8 cellular contexts compared by ENCODE assay signal in genomic region chr11:12109591-12110196, GRCh38. TPM values are rescaled to one million over a fixed set of nuclear protein-coding genes. Genes with fewer than 3 reads are reported as not detected.
DNase-seq lines count a peak whose midpoint lies in the region; ATAC-seq lines count a peak whose summit lies in the region.

No MANE protein-coding gene starts in this region.

- no peaks in the 10 kb centered on the region for H3K27me3 Mint-ChIP-seq in central memory CD8-positive, alpha-beta T cell

- peak overlapping the region; percentile 88 to 93 for H3K9ac ChIP-seq in mucosa of rectum (ENCODE audit: low read depth in 1 of 2, low read length in 2 of 2)

- peak overlapping the region; percentile 88 to 92 for H3K27ac ChIP-seq in mucosa of rectum (ENCODE audit: low read depth in 2 of 2, low read length in 2 of 2)

- no peaks in the 10 kb centered on the region for H3K9me3 Mint-ChIP-seq in central memory CD8-positive, alpha-beta T cell

- peaks cover 1% of the 10 kb centered on the region for H3K36me3 Mint-ChIP-seq in central memory CD8-positive, alpha-beta T cell (ENCODE audit: insufficient read depth)

- H3K27me3 ChIP-seq in mucosa of rectum (ENCODE audit: control insufficient read depth in 2 of 2, insufficient read depth in 2 of 2, low read length in 2 of 2) = no peaks in the 10 kb centered on the region

- H3K27ac Mint-ChIP-seq in central memory CD8-positive, alpha-beta T cell (ENCODE audit: low read depth) = peak overlapping the region; percentile 36

- H3K4me3 Mint-ChIP-seq in central memory CD8-positive, alpha-beta T cell = peak overlapping the region; percentile 77

- peak; percentile 49 for DNase-seq in stimulated activated CD4-positive, alpha-beta T cell treated with anti-CD3 and anti-CD28 coated beads, Interleukin-1b, Interleukin-23, amount 100 ng/mL, for 48 hours
- DNase-seq in stimulated activated CD4-positive, alpha-beta T cell treated with anti-CD3 and anti-CD28 coated beads, Interleukin-4, amount 100 ng/mL, for 4 hours = no peak
- DNase-seq in central memory CD8-positive, alpha-beta T cell (ENCODE audit: low spot score in 2 of 2) = no peak
- DNase-seq in COR-L47 (lab: John Stamatoyannopoulos, UW) (no peak), H4 (ENCODE audit: low spot score) (no peak)
- DNase-seq in effector CD4-positive, alpha-beta T cell = no peak

- peak overlapping the region; percentile 85 to 94 for H3K4me3 ChIP-seq in mucosa of rectum (ENCODE audit: low read length in 2 of 2)

- no peak for ATAC-seq in central memory CD8-positive, alpha-beta T cell (replicated peaks; ENCODE audit: extremely low read depth, poor library complexity, severe bottlenecking)
- no peak for ATAC-seq in GM18511 (IDR thresholded peaks at IDR 0.05; ENCODE audit: unreplicated experiment)

- peaks cover 59% of the 10 kb centered on the region for H3K4me1 Mint-ChIP-seq in central memory CD8-positive, alpha-beta T cell

- H3K4me1 ChIP-seq in mucosa of rectum (ENCODE audit: control insufficient read depth in 2 of 2, insufficient read depth in 2 of 2, low read length in 2 of 2) = peaks cover 11 to 28% of the 10 kb centered on the region in 2 donors

- no peaks in the 10 kb centered on the region for H3K9me3 ChIP-seq in mucosa of rectum (ENCODE audit: control insufficient read depth in 2 of 2, low read length in 2 of 2)

- peaks cover 0 to 4% of the 10 kb centered on the region in 2 donors for H3K36me3 ChIP-seq in mucosa of rectum (ENCODE audit: control insufficient read depth in 2 of 2, insufficient read depth in 2 of 2, low read length in 2 of 2)

RNA-seq across cellular contexts. Expression of gene MICAL2, which starts 0.7 kb away (rescaled TPM):
- 52.1 and 53.4 TPM in 2 replicates for total RNA-seq in H4 (2014; rRNA removed; shearing (Covaris generic))
